8 cellular contexts compared by ENCODE assay signal in genomic region chr4:3955361-3956164, GRCh38.
DNase-seq lines count a peak whose midpoint lies in the region; ATAC-seq and TF ChIP-seq lines count a peak whose summit lies in the region.
"Not testable (repeated sequence)": the region's sequence is repeated elsewhere in the genome, so short reads cannot be mapped to it uniquely, and the experiment has no call there.

No MANE protein-coding gene starts in this region.

- H2BK12ac ChIP-seq in trophoblast cell (ENCODE audit: low read length) = not testable (repeated sequence)

- peak; percentile 95 for DNase-seq in GM12864 (ENCODE audit: low read depth)
- DNase-seq in NCI-H128 (lab: John Stamatoyannopoulos, UW; ENCODE audit: unreplicated experiment) = peak; percentile 89
- DNase-seq in adipocyte (ENCODE audit: low read depth) = peak; percentile 98
- peak; percentile 100 for DNase-seq in cardiac muscle cell (ENCODE audit: low read depth in 1 of 2, low spot score in 1 of 2)
- peak; percentile 99 to 100 for DNase-seq in trophoblast cell
- DNase-seq in transverse colon = peak; percentile 100

- no CpG with 5 or more reads among the region's 56 CpGs for WGBS in trophoblast cell (ENCODE audit: extremely low coverage, insufficient coverage, insufficient read length)
- 0 to 1% methylated on average over 11 to 41 of the region's 56 CpGs for WGBS in transverse colon (ENCODE audit: low coverage in 1 of 2), 2 donors

- TF ChIP-seq POLR2A in transverse colon (IDR thresholded peaks at IDR 0.05) = peak; percentile 61

- not testable (repeated sequence) for H3K18ac ChIP-seq in trophoblast cell (ENCODE audit: low read length)

- H4K20me1 ChIP-seq in SU-DHL-6 (ENCODE audit: low read depth, low read length) = not testable (repeated sequence)

- H3K4me1 ChIP-seq in adipocyte (ENCODE audit: control insufficient read depth, insufficient read depth, low read length) (peaks cover 11% of the 10 kb centered on the region), transverse colon (peaks cover 0 to 16% (median 10%) of the 10 kb centered on the region in 4 donors)
- not testable (repeated sequence) for H3K4me1 ChIP-seq in cardiac muscle cell (ENCODE audit: low read depth); trophoblast cell (ENCODE audit: control insufficient read depth in 1 of 2, insufficient read depth in 2 of 2, low read length in 2 of 2)

- H3K23ac ChIP-seq in trophoblast cell (ENCODE audit: low read length) = not testable (repeated sequence)

- not testable (repeated sequence) for H3K27ac ChIP-seq in SU-DHL-6 (ENCODE audit: low read depth, low read length)
- H3K27ac ChIP-seq in cardiac muscle cell (peak overlapping the region; percentile 57), trophoblast cell (ENCODE audit: low read depth, low read length) (peak overlapping the region; percentile 14), transverse colon (peak overlapping the region; percentile 89 to 94 (median 92))

- not testable (repeated sequence) for H3K14ac ChIP-seq in trophoblast cell (ENCODE audit: low read length)

- not testable (repeated sequence) for TF ChIP-seq CTCF in GM12864 (IDR thresholded peaks at IDR 0.05; ENCODE audit: low read depth, low read length, missing control alignments); SU-DHL-6 (IDR thresholded peaks at IDR 0.05; ENCODE audit: insufficient read depth, low read length, poor library complexity, severe bottlenecking); cardiac muscle cell (IDR thresholded peaks at IDR 0.05; ENCODE audit: low read depth, low read length); transverse colon (IDR thresholded peaks at IDR 0.05)

- H4K8ac ChIP-seq in trophoblast cell (ENCODE audit: low read depth, low read length) = peak overlapping the region; percentile 54

- not testable (repeated sequence) for H2AK5ac ChIP-seq in trophoblast cell (ENCODE audit: low read length)

- H3K79me2 ChIP-seq in SU-DHL-6 (ENCODE audit: insufficient read depth, low read length); trophoblast cell (ENCODE audit: control insufficient read depth, insufficient read depth, low read length, poor library complexity): not testable (repeated sequence)

- H3K9ac ChIP-seq in SU-DHL-6 (ENCODE audit: low read length) (peak overlapping the region; percentile 76), adipocyte (ENCODE audit: low read length) (peak overlapping the region; percentile 90)
- not testable (repeated sequence) for H3K9ac ChIP-seq in trophoblast cell (ENCODE audit: low read length)

- H4K91ac ChIP-seq in trophoblast cell (ENCODE audit: low read depth, low read length) = not testable (repeated sequence)

- ATAC-seq in HG02759 (IDR thresholded peaks at IDR 0.05; ENCODE audit: unreplicated experiment) = peak; percentile 100

- H3K79me1 ChIP-seq in trophoblast cell (ENCODE audit: low read length) = not testable (repeated sequence)

- not testable (repeated sequence) for H3K9me2 ChIP-seq in SU-DHL-6 (replicated peaks; ENCODE audit: insufficient read depth, low read length)

- not testable (repeated sequence) for TF ChIP-seq EP300 in transverse colon (IDR thresholded peaks at IDR 0.05; ENCODE audit: low read depth)

- in situ Hi-C loops in transverse colon (cut with MboI; ENCODE audit: low pct_ligation_motif_present in 1 of 4, low pct_unique_long_range_greater_than_20kb in 1 of 4, low sequenced_read_pairs in 3 of 4) = not testable (repeated sequence)

- H3K36me3 ChIP-seq in SU-DHL-6 (ENCODE audit: low read length); adipocyte (ENCODE audit: control insufficient read depth, insufficient read depth, low read length, severe bottlenecking); cardiac muscle cell; trophoblast cell (ENCODE audit: control insufficient read depth in 1 of 2, insufficient read depth in 2 of 2, low read length in 2 of 2); transverse colon: not testable (repeated sequence)

- H3K4me2 ChIP-seq in SU-DHL-6 (ENCODE audit: low read depth, low read length, poor library complexity, severe bottlenecking) (peak overlapping the region; percentile 70), trophoblast cell (ENCODE audit: low read length) (peak overlapping the region; percentile 67)

- peak overlapping the region; percentile 47 for H2BK120ac ChIP-seq in trophoblast cell (ENCODE audit: insufficient read depth, low read length, poor library complexity)

- not testable (repeated sequence) for H3F3A ChIP-seq in SU-DHL-6 (ENCODE audit: insufficient read depth)

- H3K4me3 ChIP-seq in GM12864 (ENCODE audit: low read depth, low read length) (peak overlapping the region; percentile 74), SU-DHL-6 (ENCODE audit: insufficient read depth, low read length, poor library complexity, severe bottlenecking) (peak overlapping the region; percentile 67), adipocyte (ENCODE audit: low read length) (peak overlapping the region; percentile 83), cardiac muscle cell (peak overlapping the region; percentile 64), trophoblast cell (ENCODE audit: low read depth, low read length) (peak overlapping the region; percentile 88), transverse colon (peak overlapping the region; percentile 71 to 98 (median 81))

- H3K4ac ChIP-seq in trophoblast cell (ENCODE audit: low read depth, low read length) = not testable (repeated sequence)

- H4K12ac ChIP-seq in trophoblast cell (ENCODE audit: low read depth, low read length) = not testable (repeated sequence)

- not testable (repeated sequence) for H3K9me3 ChIP-seq in SU-DHL-6 (ENCODE audit: insufficient read depth, low read length); adipocyte (ENCODE audit: control insufficient read depth, low read length); cardiac muscle cell (ENCODE audit: low read depth); trophoblast cell (ENCODE audit: insufficient read depth, low read depth, low read length); transverse colon

- not testable (repeated sequence) for H3K27me3 ChIP-seq in SU-DHL-6 (ENCODE audit: low read length); adipocyte (replicated peaks; ENCODE audit: control insufficient read depth, insufficient read depth, low read length); cardiac muscle cell; trophoblast cell (ENCODE audit: insufficient read depth, low read length); transverse colon

- not testable (repeated sequence) for H2AFZ ChIP-seq in SU-DHL-6 (ENCODE audit: low read depth, low read length, severe bottlenecking)
- peak overlapping the region; percentile 50 for H2AFZ ChIP-seq in trophoblast cell (ENCODE audit: insufficient read depth, low read length, poor library complexity)

- H2BK5ac ChIP-seq in trophoblast cell (ENCODE audit: low read depth, low read length, poor library complexity) = not testable (repeated sequence)

- intact Hi-C loops in transverse colon (cut with DNase I; ENCODE audit: low total_unique reads) = not testable (repeated sequence)
